Comparison of ENCODE assay signal across 1 cellular context in the genomic region with DNA sequence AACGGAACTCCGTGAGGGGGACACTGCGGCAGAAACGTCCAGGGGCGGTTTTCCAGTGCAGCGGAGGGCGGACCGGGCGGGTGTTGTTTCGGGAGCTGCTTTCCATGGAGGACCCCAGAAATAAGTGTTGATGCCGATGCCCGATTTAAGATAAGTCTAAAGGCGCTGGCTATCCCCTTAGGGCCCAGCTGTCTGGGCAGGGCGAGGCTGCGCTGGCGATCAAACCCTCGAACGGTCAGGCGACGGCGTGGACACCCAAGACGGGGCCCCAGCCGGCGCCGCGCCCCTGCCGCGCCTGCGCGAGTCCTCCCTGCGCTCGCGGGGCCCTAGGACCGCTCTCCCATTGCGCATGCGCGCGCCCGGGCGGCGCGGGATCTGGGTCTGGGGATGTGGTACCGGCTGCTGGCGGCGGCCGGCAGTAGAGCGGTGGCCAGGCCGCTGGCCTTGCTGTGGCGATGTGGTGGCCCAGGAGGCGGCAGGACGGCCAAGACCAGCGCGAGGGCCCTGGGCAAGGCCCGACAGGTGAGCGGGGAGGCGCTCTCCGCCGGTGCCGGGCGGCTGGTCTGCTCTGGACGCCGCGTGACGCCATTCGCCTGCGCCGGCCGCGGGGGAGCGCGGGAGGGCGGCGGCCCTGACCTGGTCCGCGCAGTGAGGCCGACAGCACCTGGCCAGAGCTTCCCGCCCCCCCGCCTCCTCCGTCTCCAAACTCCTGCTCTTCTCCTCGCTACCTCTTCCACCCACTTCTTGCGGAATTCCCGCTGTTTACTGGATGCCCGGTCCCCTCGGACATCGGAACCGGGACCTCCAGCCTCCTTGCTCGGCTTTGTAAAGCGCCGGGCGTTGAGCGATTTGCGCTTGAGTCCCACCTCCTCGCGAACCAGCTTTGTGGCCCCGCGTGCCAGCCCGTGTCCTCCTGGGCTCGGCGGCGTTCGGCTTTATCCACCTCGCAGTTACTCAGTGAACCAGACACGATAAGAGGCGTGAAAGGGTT.
TF ChIP-seq lines count a peak whose summit lies in the region.

No MANE protein-coding gene starts in this region.

TF ChIP-seq in WTC11, 78 proteins besides CTCF, POLR2A, EP300 and RAD21 (continued from another document):
- peak; percentile 94 for TF ChIP-seq MYBL2 (CRISPR knock-in tag; IDR thresholded peaks at IDR 0.05)
- TF ChIP-seq ELF4 (CRISPR knock-in tag; IDR thresholded peaks at IDR 0.05; ENCODE audit: low read depth), result no peak
- TF ChIP-seq FOXP4 (CRISPR knock-in tag; IDR thresholded peaks at IDR 0.05), result peak; percentile 63; the same call in 1 of the 2 replicates
- no peak for TF ChIP-seq NFYB (CRISPR knock-in tag; conservative IDR thresholded peaks at IDR 0.05; ENCODE audit: low read depth)
- peak; percentile 87; the same call in 1 of the 2 replicates for TF ChIP-seq ZNF219 (CRISPR knock-in tag; IDR thresholded peaks at IDR 0.05; ENCODE audit: borderline replicate concordance)
- peak; percentile 95 for TF ChIP-seq ZNF121 (CRISPR knock-in tag; IDR thresholded peaks at IDR 0.05)
- TF ChIP-seq, protein P1, sequence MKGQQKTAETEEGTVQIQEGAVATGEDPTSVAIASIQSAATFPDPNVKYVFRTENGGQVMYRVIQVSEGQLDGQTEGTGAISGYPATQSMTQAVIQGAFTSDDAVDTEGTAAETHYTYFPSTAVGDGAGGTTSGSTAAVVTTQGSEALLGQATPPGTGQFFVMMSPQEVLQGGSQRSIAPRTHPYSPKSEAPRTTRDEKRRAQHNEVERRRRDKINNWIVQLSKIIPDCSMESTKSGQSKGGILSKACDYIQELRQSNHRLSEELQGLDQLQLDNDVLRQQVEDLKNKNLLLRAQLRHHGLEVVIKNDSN (CRISPR knock-in tag; IDR thresholded peaks at IDR 0.05), result 0 out of 2 replicates have a peak, but pooled peaks have one; percentile 50
- no peak for TF ChIP-seq NR2C2 (CRISPR knock-in tag; IDR thresholded peaks at IDR 0.05)
- 0 out of 2 replicates have a peak, but pooled peaks have one; percentile 36 for TF ChIP-seq NR1H2 (CRISPR knock-in tag; IDR thresholded peaks at IDR 0.05)
- peak; percentile 90 for TF ChIP-seq JUN (CRISPR knock-in tag; IDR thresholded peaks at IDR 0.05)
- TF ChIP-seq TP53 (CRISPR knock-in tag; IDR thresholded peaks at IDR 0.05), result 0 out of 2 replicates have a peak, but pooled peaks have one; percentile 77
- no peak; the same call in 1 of the 2 replicates for TF ChIP-seq RELA (CRISPR knock-in tag; IDR thresholded peaks at IDR 0.05; ENCODE audit: borderline replicate concordance)
- TF ChIP-seq KAT7 (CRISPR knock-in tag; IDR thresholded peaks at IDR 0.05; ENCODE audit: borderline replicate concordance), result peak; percentile 32; the same call in 1 of the 2 replicates
- peak; percentile 77 for TF ChIP-seq MAX (CRISPR knock-in tag; IDR thresholded peaks at IDR 0.05)
- TF ChIP-seq IRF2 (CRISPR knock-in tag; IDR thresholded peaks at IDR 0.05; ENCODE audit: borderline replicate concordance, low read depth), result 0 out of 2 replicates have a peak, but pooled peaks have one; percentile 78
- peak; percentile 81 for TF ChIP-seq TEAD1 (CRISPR knock-in tag; IDR thresholded peaks at IDR 0.05)
- peak; percentile 89 for TF ChIP-seq SP1 (CRISPR knock-in tag; conservative IDR thresholded peaks at IDR 0.05)
TF ChIP-seq in WTC11: peak in this region for 33.
